2 cellular contexts compared by ENCODE assay signal in genomic region chr17:61731330-61731729, GRCh38.
TF ChIP-seq lines count a peak whose summit lies in the region.

No MANE protein-coding gene starts in this region.

TF ChIP-seq in IMR-90, 13 proteins besides CTCF, POLR2A, EP300 and RAD21:
- TF ChIP-seq RCOR1 (IDR thresholded peaks at IDR 0.05; ENCODE audit: insufficient replicate concordance, low read length) (no peak), MAZ (IDR thresholded peaks at IDR 0.05; ENCODE audit: borderline replicate concordance, low read depth, low read length) (no peak), CEBPB (IDR thresholded peaks at IDR 0.05; ENCODE audit: low read depth, low read length) (no peak)

TF ChIP-seq in endothelial cell of umbilical vein, 7 proteins besides CTCF, POLR2A, EP300 and RAD21:
- no peak for TF ChIP-seq MYC (IDR thresholded peaks at IDR 0.05; ENCODE audit: low read depth, low read length)
- no peak for TF ChIP-seq POLR2AphosphoS5 (IDR thresholded peaks at IDR 0.05; ENCODE audit: insufficient read depth, low read depth, low read length)
- no peak for TF ChIP-seq GATA2 (IDR thresholded peaks at IDR 0.05; ENCODE audit: insufficient read depth, insufficient read length, low read depth, low read length)
- TF ChIP-seq JUN (IDR thresholded peaks at IDR 0.05; ENCODE audit: borderline replicate concordance, insufficient read depth, insufficient read length, low read depth): no peak
